In genomic region chr3:13262493-13263211, GRCh38 we compare ENCODE assay signal across 13 cellular contexts.
DNase-seq lines count a peak whose midpoint lies in the region; FAIRE-seq and TF ChIP-seq lines count a peak whose summit lies in the region.
"Had no signal": no experiment of that assay in that cellular context is flagged by ENCODE, and none has a peak within 500 bp of the region (broad histone marks: within the 10 kb centered on the region; RNA-seq: fewer than 3 reads in every experiment).

No MANE protein-coding gene starts in this region.

- H3K9me3 Mint-ChIP-seq in progenitor cell of endocrine pancreas (ENCODE audit: low read depth), result no peaks in the 10 kb centered on the region
- no peaks in the 10 kb centered on the region for H3K9me3 Mint-ChIP-seq in osteocyte (ENCODE audit: unreplicated experiment)
- H3K9me3 Mint-ChIP-seq: T-helper 2 cell treated with Interferon-gamma antibody and Interleukin-4, amounts not matched to agents 5 μg/mL and 100 μg/mL, for 36 hours had no signal

- intact Hi-C loops in kidney (cut with DNase I), result no loop called here

- H3K27me3 Mint-ChIP-seq in progenitor cell of endocrine pancreas (no peaks in the 10 kb centered on the region), osteocyte (ENCODE audit: unreplicated experiment) (peaks cover 17% of the 10 kb centered on the region)

- H3K4me1 ChIP-seq in kidney (ENCODE audit: control insufficient read depth in 1 of 2, insufficient read depth in 1 of 2, low read depth in 1 of 2, low read length in 2 of 2), result peaks cover 4 to 12% of the 10 kb centered on the region in 2 donors

- H3K9ac ChIP-seq in kidney (ENCODE audit: low read length in 2 of 2), result no peak overlapping the region

- H3K4me1 Mint-ChIP-seq in progenitor cell of endocrine pancreas (ENCODE audit: low read depth) (peaks cover 3% of the 10 kb centered on the region), osteocyte (ENCODE audit: unreplicated experiment) (no peaks in the 10 kb centered on the region)

- H3K4me3 ChIP-seq in kidney (ENCODE audit: low read length in 2 of 2), result no peak overlapping the region

- no peaks in the 10 kb centered on the region for H3K36me3 Mint-ChIP-seq in progenitor cell of endocrine pancreas (ENCODE audit: insufficient read depth)
- H3K36me3 Mint-ChIP-seq in osteocyte (ENCODE audit: unreplicated experiment), result no peaks in the 10 kb centered on the region

- peaks cover 0 to 3% of the 10 kb centered on the region in 2 donors for H3K9me3 ChIP-seq in kidney (ENCODE audit: control insufficient read depth in 1 of 2, low read length in 2 of 2)

- H3K27ac Mint-ChIP-seq in progenitor cell of endocrine pancreas (peak overlapping the region; percentile 10), osteocyte (ENCODE audit: unreplicated experiment) (no peak overlapping the region)
- H3K27ac Mint-ChIP-seq: T-helper 2 cell treated with Interferon-gamma antibody and Interleukin-4, amounts not matched to agents 5 μg/mL and 100 μg/mL, for 36 hours had no signal

- H3K36me3 ChIP-seq in kidney (ENCODE audit: control insufficient read depth in 1 of 2, insufficient read depth in 2 of 2, low read length in 2 of 2), result no peaks in the 10 kb centered on the region

- peak overlapping the region in 1 of 2 donors; percentile 53 for H3K27ac ChIP-seq in kidney (ENCODE audit: low read depth in 2 of 2, low read length in 2 of 2)

- TF ChIP-seq CTCF in progenitor cell of endocrine pancreas (IDR thresholded peaks at IDR 0.05; ENCODE audit: unreplicated experiment) (no peak), osteocyte (IDR thresholded peaks at IDR 0.05) (no peak), kidney (IDR thresholded peaks at IDR 0.05; ENCODE audit: borderline replicate concordance, extremely low read depth, insufficient read depth) (no peak)

- no peak for FAIRE-seq in kidney (lab: Jason Lieb, UNC)
- FAIRE-seq: islet of Langerhans had no signal

- DNase-seq in SIG-M5 treated with dmso at 0.1 percent for 504 hours (lab: John Stamatoyannopoulos, UW; ENCODE audit: unreplicated experiment), result peak; percentile 31
- DNase-seq in SIG-M5 (lab: John Stamatoyannopoulos, UW), result no peak
- DNase-seq in HuH-7.5 (ENCODE audit: low spot score), result peak; percentile 92
- DNase-seq in dermis blood vessel endothelial cell, result peak; percentile 60
- no peak for DNase-seq in progenitor cell of endocrine pancreas (ENCODE audit: low spot score, unreplicated experiment)
- DNase-seq in osteocyte (ENCODE audit: extremely low spot score, unreplicated experiment), result no peak
- no peak for DNase-seq in kidney
- no peak for DNase-seq in LoVo (ENCODE audit: low spot score)
- DNase-seq: 8988T; activated effector memory CD4-positive, alpha-beta T cell treated with Interleukin-2 at 50 U/mL for 16 hours; effector memory CD8-positive, alpha-beta T cell had no signal

- H3K4me3 Mint-ChIP-seq in progenitor cell of endocrine pancreas (ENCODE audit: low read depth) (no peak overlapping the region), osteocyte (ENCODE audit: unreplicated experiment) (no peak overlapping the region)
- H3K4me3 Mint-ChIP-seq: effector memory CD8-positive, alpha-beta T cell; T-helper 2 cell treated with Interferon-gamma antibody and Interleukin-4, amounts not matched to agents 5 μg/mL and 100 μg/mL, for 36 hours had no signal

Comparison
In these comparisons a context has a peak if more than half of its experiments do, and no peak if none do; other contexts are left out.
1. DNase-seq: peak in SIG-M5 treated with dmso at 0.1 percent for 504 hours (single experiment), HuH-7.5 (single experiment) and dermis blood vessel endothelial cell (single experiment); none in SIG-M5 (single experiment), progenitor cell of endocrine pancreas (single experiment), osteocyte (single experiment), kidney (single experiment) and LoVo (single experiment).